ENCODE assay signal across 18 cellular contexts in the genomic region with DNA sequence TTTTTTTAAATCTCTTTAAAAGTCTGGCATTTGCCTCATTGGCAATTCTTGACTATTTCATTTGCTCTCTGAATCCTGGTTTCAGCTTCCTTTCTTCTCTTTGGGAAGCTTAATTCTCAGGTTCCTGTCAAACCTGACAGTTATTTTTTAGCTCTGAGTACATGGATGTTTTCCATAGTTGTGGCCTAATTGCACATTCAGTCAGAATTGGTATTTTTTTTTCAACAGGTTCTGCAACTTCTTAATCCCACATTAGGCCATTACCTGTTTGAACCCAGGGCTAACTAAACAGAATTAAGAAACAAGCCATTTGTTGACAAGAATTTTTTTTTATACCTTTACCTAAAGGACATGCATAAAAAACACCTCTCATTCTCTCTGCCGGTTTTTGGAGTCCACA.
"Had no signal": no experiment of that assay in that cellular context is flagged by ENCODE, and none has a peak within 500 bp of the region (broad histone marks: within the 10 kb centered on the region; RNA-seq: fewer than 3 reads in every experiment).

No MANE protein-coding gene starts in this region.

- H3K36me3 ChIP-seq: right atrium auricular region, sigmoid colon, uterus had no signal

- H3K27me3 Mint-ChIP-seq: type B pancreatic cell had no signal

- H3K9me3 Mint-ChIP-seq: mesothelial cell of epicardium, natural killer cell, neural crest cell, type B pancreatic cell had no signal

- H3K4me3 Mint-ChIP-seq: mesothelial cell of epicardium, natural killer cell, neural crest cell, type B pancreatic cell had no signal

- DNase-seq: dermis blood vessel endothelial cell; foreskin melanocyte; head of caudate nucleus; hippocampal formation; kidney glomerular epithelial cell; natural killer cell; posterior cingulate gyrus; sigmoid colon; stimulated activated CD4-positive, alpha-beta T cell treated with anti-CD3 and anti-CD28 coated beads, Interleukin-12 subunit alpha, Interleukin-12 subunit beta, amount 100 ng/mL, for 4 hours; stimulated activated naive CD4-positive, alpha-beta T cell treated with Interleukin-2 at 50 U/mL for 16 hours; uterus had no signal

- H3K27ac Mint-ChIP-seq: mesothelial cell of epicardium, natural killer cell, type B pancreatic cell had no signal

- H3K9me3 ChIP-seq: right atrium auricular region, sigmoid colon, uterus had no signal

- H3K27ac ChIP-seq: right atrium auricular region, sigmoid colon, uterus had no signal

- H3K36me3 Mint-ChIP-seq: mesothelial cell of epicardium, natural killer cell had no signal

- H3K27me3 ChIP-seq: right atrium auricular region, sigmoid colon, uterus had no signal

- H3K4me3 ChIP-seq: right atrium auricular region, sigmoid colon, skin epidermis, uterus had no signal

- FAIRE-seq: colon, endothelial cell of umbilical vein had no signal
